In genomic region chr1:27070390-27071048, GRCh38 we compare ENCODE assay signal across 14 cellular contexts. TPM values are rescaled to one million over a fixed set of nuclear protein-coding genes. Genes with fewer than 3 reads are reported as not detected.
DNase-seq lines count a peak whose midpoint lies in the region; ATAC-seq, FAIRE-seq and TF ChIP-seq lines count a peak whose summit lies in the region.
"Had no signal": no experiment of that assay in that cellular context is flagged by ENCODE, and none has a peak within 500 bp of the region (broad histone marks: within the 10 kb centered on the region; RNA-seq: fewer than 3 reads in every experiment).

No MANE protein-coding gene starts in this region.

- H3F3A ChIP-seq in MM.1S (ENCODE audit: insufficient read depth, low read length) (no peaks in the 10 kb centered on the region), neural progenitor cell (ENCODE audit: low read depth) (peaks cover 6% of the 10 kb centered on the region)

- no peaks in the 10 kb centered on the region for H3K36me3 ChIP-seq in MM.1S (replicated peaks; ENCODE audit: insufficient read depth, low read length)
- H3K36me3 ChIP-seq in bronchial epithelial cell (ENCODE audit: control insufficient read depth, insufficient read depth, low read length): no peaks in the 10 kb centered on the region
- no peaks in the 10 kb centered on the region for H3K36me3 ChIP-seq in neural progenitor cell
- H3K36me3 ChIP-seq in SJCRH30: no peaks in the 10 kb centered on the region
- H3K36me3 ChIP-seq: right atrium auricular region had no signal

- peaks cover 13% of the 10 kb centered on the region for H3K27me3 Mint-ChIP-seq in neural progenitor cell (ENCODE audit: insufficient read depth, low read depth)
- H3K27me3 Mint-ChIP-seq: activated CD4-positive, alpha-beta memory T cell treated with anti-CD3 and anti-CD28 coated beads, Interleukin-2, amount 10 ng/mL, durations not matched to agents 7 days and 5 days had no signal

- H3K9me3 ChIP-seq in MM.1S (replicated peaks; ENCODE audit: insufficient read depth, low read length) (no peaks in the 10 kb centered on the region), neural progenitor cell (ENCODE audit: low read depth) (no peaks in the 10 kb centered on the region), SJCRH30 (replicated peaks) (no peaks in the 10 kb centered on the region)
- H3K9me3 ChIP-seq: right atrium auricular region had no signal

- peaks cover 23% of the 10 kb centered on the region for H3K4me1 Mint-ChIP-seq in neural progenitor cell
- H3K4me1 Mint-ChIP-seq: activated CD4-positive, alpha-beta memory T cell treated with anti-CD3 and anti-CD28 coated beads, Interleukin-2, amount 10 ng/mL, durations not matched to agents 7 days and 5 days had no signal

- no peak for ATAC-seq in HG02938 (IDR thresholded peaks at IDR 0.05; ENCODE audit: unreplicated experiment)

- H4K20me1 ChIP-seq in MM.1S (ENCODE audit: insufficient read depth, low read length): no peaks in the 10 kb centered on the region
- no peaks in the 10 kb centered on the region for H4K20me1 ChIP-seq in neural progenitor cell (ENCODE audit: low read depth)

- no peaks in the 10 kb centered on the region for H3K9me3 Mint-ChIP-seq in neural progenitor cell
- H3K9me3 Mint-ChIP-seq: activated CD4-positive, alpha-beta memory T cell treated with anti-CD3 and anti-CD28 coated beads, Interleukin-2, amount 10 ng/mL, durations not matched to agents 7 days and 5 days; mesothelial cell of epicardium; T-helper 2 cell treated with Interferon-gamma antibody and Interleukin-4, amounts not matched to agents 5 μg/mL and 100 μg/mL, for 36 hours had no signal

- TF ChIP-seq CTCF in MM.1S (IDR thresholded peaks at IDR 0.05; ENCODE audit: low read length): peak; percentile 41
- TF ChIP-seq CTCF in bronchial epithelial cell (IDR thresholded peaks at IDR 0.05; ENCODE audit: insufficient read depth, low read length, severe bottlenecking): no peak
- no peak for TF ChIP-seq CTCF in neural progenitor cell (IDR thresholded peaks at IDR 0.05)

- H3K9ac ChIP-seq in MM.1S (ENCODE audit: low read length) (no peak overlapping the region), neural progenitor cell (no peak overlapping the region)

- peak; percentile 66 for FAIRE-seq in bronchial epithelial cell (lab: Jason Lieb, UNC)

- H3K4me1 ChIP-seq in MM.1S (ENCODE audit: low read length) (peaks cover 16% of the 10 kb centered on the region), neural progenitor cell (peaks cover 9% of the 10 kb centered on the region), SJCRH30 (no peaks in the 10 kb centered on the region)

- DNase-seq in DMS79 (lab: John Stamatoyannopoulos, UW) (peak; percentile 56), MM.1S (peak; percentile 87), bronchial epithelial cell (ENCODE audit: low read depth) (no peak), neural progenitor cell (ENCODE audit: low spot score) (peak; percentile 33), SJCRH30 (no peak), NAMALWA (ENCODE audit: low spot score) (no peak)
- DNase-seq in stimulated activated CD4-positive, alpha-beta T cell treated with anti-CD3 and anti-CD28 coated beads, Interleukin-4, amount 100 ng/mL, for 1 hour: no peak
- DNase-seq: activated CD4-positive, alpha-beta memory T cell treated with anti-CD3 and anti-CD28 coated beads, Interleukin-2, amount 10 ng/mL, durations not matched to agents 7 days and 5 days; activated gamma-delta T cell treated with Interleukin-2 at 50 U/mL for 16 hours; OCI-M1 had no signal

- H2AFZ ChIP-seq in MM.1S (ENCODE audit: low read length) (peak overlapping the region; percentile 73), neural progenitor cell (replicated peaks) (no peak overlapping the region)

- no peak overlapping the region for H3K4me3 ChIP-seq in MM.1S (ENCODE audit: low read length)
- no peak overlapping the region for H3K4me3 ChIP-seq in bronchial epithelial cell (ENCODE audit: low read depth, low read length)
- no peak overlapping the region for H3K4me3 ChIP-seq in neural progenitor cell
- no peak overlapping the region for H3K4me3 ChIP-seq in SJCRH30
- H3K4me3 ChIP-seq: right atrium auricular region had no signal

- H3K79me2 ChIP-seq in MM.1S (ENCODE audit: low read length) (no peaks in the 10 kb centered on the region), neural progenitor cell (ENCODE audit: low read depth) (no peaks in the 10 kb centered on the region)

- H3K27ac ChIP-seq in MM.1S (ENCODE audit: low read length): no peak overlapping the region
- H3K27ac ChIP-seq in neural progenitor cell: no peak overlapping the region
- H3K27ac ChIP-seq in SJCRH30: no peak overlapping the region
- H3K27ac ChIP-seq: right atrium auricular region had no signal

- H3K4me3 Mint-ChIP-seq in neural progenitor cell: no peak overlapping the region
- H3K4me3 Mint-ChIP-seq: activated CD4-positive, alpha-beta memory T cell treated with anti-CD3 and anti-CD28 coated beads, Interleukin-2, amount 10 ng/mL, durations not matched to agents 7 days and 5 days; mesothelial cell of epicardium; T-helper 2 cell treated with Interferon-gamma antibody and Interleukin-4, amounts not matched to agents 5 μg/mL and 100 μg/mL, for 36 hours had no signal

- no peaks in the 10 kb centered on the region for H3K36me3 Mint-ChIP-seq in neural progenitor cell
- H3K36me3 Mint-ChIP-seq: mesothelial cell of epicardium had no signal

- H3K4me2 ChIP-seq in MM.1S (ENCODE audit: low read depth, low read length) (peak overlapping the region; percentile 28; the same call in 1 of the 2 replicates), neural progenitor cell (no peak overlapping the region)

- H3K27ac Mint-ChIP-seq in neural progenitor cell: peak overlapping the region; percentile 95
- H3K27ac Mint-ChIP-seq: activated CD4-positive, alpha-beta memory T cell treated with anti-CD3 and anti-CD28 coated beads, Interleukin-2, amount 10 ng/mL, durations not matched to agents 7 days and 5 days; mesothelial cell of epicardium; T-helper 2 cell treated with Interferon-gamma antibody and Interleukin-4, amounts not matched to agents 5 μg/mL and 100 μg/mL, for 36 hours had no signal

- no peaks in the 10 kb centered on the region for H3K9me2 ChIP-seq in MM.1S (replicated peaks; ENCODE audit: insufficient read depth, low read length)

- H3K27me3 ChIP-seq in MM.1S (replicated peaks; ENCODE audit: insufficient read depth, low read length): no peaks in the 10 kb centered on the region
- H3K27me3 ChIP-seq in bronchial epithelial cell (ENCODE audit: control insufficient read depth, insufficient read depth, low read length): peaks cover 4% of the 10 kb centered on the region
- no peaks in the 10 kb centered on the region for H3K27me3 ChIP-seq in neural progenitor cell
- 0 out of 2 replicates have a peak, but pooled peaks cover 4% of the 10 kb centered on the region for H3K27me3 ChIP-seq in SJCRH30
- H3K27me3 ChIP-seq: right atrium auricular region had no signal

RNA-seq across cellular contexts. Expression of gene TENT5B, which starts 57.9 kb away (rescaled TPM):
- total RNA-seq in bronchial epithelial cell (21.1 and 73.0 TPM in 2 replicates), neural progenitor cell (ENCODE audit: low replicate concordance) (3.2 and 7.2 TPM in 2 replicates)
- 0.04 and 0.10 TPM in 2 replicates for total RNA-seq in SJCRH30 (2014; rRNA removed; shearing (Covaris generic))
- total RNA-seq: activated CD4-positive, alpha-beta memory T cell treated with anti-CD3 and anti-CD28 coated beads, Interleukin-2, amount 10 ng/mL, durations not matched to agents 7 days and 5 days had no signal

Comparison
In these comparisons a context has a peak if more than half of its experiments do, and no peak if none do; other contexts are left out.
1. DNase-seq: peak in DMS79 (single experiment), MM.1S (single experiment) and neural progenitor cell (single experiment); none in bronchial epithelial cell (single experiment), SJCRH30 (0 of 2), NAMALWA (single experiment) and stimulated activated CD4-positive, alpha-beta T cell treated with anti-CD3 and anti-CD28 coated beads, Interleukin-4, amount 100 ng/mL, for 1 hour (single experiment).